In genomic region chr7:101386558-101387199, GRCh38 we compare ENCODE assay signal across 11 cellular contexts. TPM values are rescaled to one million over a fixed set of nuclear protein-coding genes. Genes with fewer than 3 reads are reported as not detected.
A peak's percentile ranks its signal among the peaks of the same experiment; 100 is the strongest.
DNase-seq lines count a peak whose midpoint lies in the region; TF ChIP-seq lines count a peak whose summit lies in the region.
"Had no signal": no experiment of that assay in that cellular context is flagged by ENCODE, and none has a peak within 500 bp of the region (broad histone marks: within the 10 kb centered on the region; RNA-seq: fewer than 3 reads in every experiment).

No MANE protein-coding gene starts in this region.

- H3K27me3 ChIP-seq in spleen (replicated peaks in 1 of 7), result peaks cover 0 to 20% (median 0%) of the 10 kb centered on the region in 7 donors

- CTCF ChIA-PET in activated naive CD4-positive, alpha-beta T cell treated with anti-CD3 and anti-CD28 coated beads for 36 hours (lab: Charles Lee), result interaction anchor here (0.9 to 1.3 kb wide), 4 partner anchors 22 to 25 kb away, joined by 3 to 4 read pairs (median 3); partner anchors contain the start of gene COL26A1

- TF ChIP-seq CTCF in spleen (IDR thresholded peaks at IDR 0.05 in 8 of 11, conservative IDR thresholded peaks at IDR 0.05 in 3 of 11), result no peak

- H3K27ac Mint-ChIP-seq in activated naive CD4-positive, alpha-beta T cell treated with anti-CD3 and anti-CD28 coated beads for 36 hours, result no peak overlapping the region

- H3K4me3 ChIP-seq in spleen, result no peak overlapping the region

- no peak overlapping the region for H3K27ac ChIP-seq in spleen

- H3K4me1 ChIP-seq in spleen, result peaks cover 0 to 30% (median 21%) of the 10 kb centered on the region in 6 donors

- no peaks in the 10 kb centered on the region for H3K36me3 ChIP-seq in spleen

- H3K9me3 Mint-ChIP-seq in activated naive CD4-positive, alpha-beta T cell treated with anti-CD3 and anti-CD28 coated beads for 36 hours, result no peaks in the 10 kb centered on the region
- H3K9me3 Mint-ChIP-seq: activated T-cell treated with anti-CD3 and anti-CD28 coated beads, Interleukin-2, amount 50 U/mL, for 4 hours had no signal

- peak; percentile 14 for DNase-seq in activated naive CD4-positive, alpha-beta T cell treated with anti-CD3 and anti-CD28 coated beads for 36 hours
- no peak for DNase-seq in activated naive CD4-positive, alpha-beta T cell (lab: John Stamatoyannopoulos, UW)
- DNase-seq in NCI-H524 (lab: John Stamatoyannopoulos, UW) (peak; percentile 94 to 97), glomerular visceral epithelial cell (ENCODE audit: extremely low spot score) (peak; percentile 3), spleen (peak; percentile 76), superior temporal gyrus (ENCODE audit: extremely low spot score) (no peak), Ammon's horn (ENCODE audit: low spot score) (no peak), islet precursor cell (no peak)
- DNase-seq: activated T-cell treated with anti-CD3 and anti-CD28 coated beads, Interleukin-2, amount 50 U/mL, for 4 hours; midbrain; SIG-M5 had no signal

- intact Hi-C loops in activated naive CD4-positive, alpha-beta T cell treated with anti-CD3 and anti-CD28 coated beads for 36 hours (cut with micrococcal nuclease), result no loop called here
- intact Hi-C loops in spleen (cut with DNase I; ENCODE audit: low total_unique reads), result no loop called here

- H3K9me3 ChIP-seq in spleen, result peaks cover 0 to 4% (median under 1%) of the 10 kb centered on the region in 8 donors

- peaks cover 20% of the 10 kb centered on the region for H3K4me1 Mint-ChIP-seq in activated naive CD4-positive, alpha-beta T cell treated with anti-CD3 and anti-CD28 coated beads for 36 hours (ENCODE audit: low read depth)

- H3K4me3 Mint-ChIP-seq in activated naive CD4-positive, alpha-beta T cell treated with anti-CD3 and anti-CD28 coated beads for 36 hours, result no peak overlapping the region
- H3K4me3 Mint-ChIP-seq: activated T-cell treated with anti-CD3 and anti-CD28 coated beads, Interleukin-2, amount 50 U/mL, for 4 hours had no signal

- no peaks in the 10 kb centered on the region for H3K36me3 Mint-ChIP-seq in activated naive CD4-positive, alpha-beta T cell treated with anti-CD3 and anti-CD28 coated beads for 36 hours (ENCODE audit: low read depth)

- 26 to 37% (median 30%) methylated on average over 13 to 19 of the region's 19 CpGs for WGBS in spleen, 5 donors

- no peaks in the 10 kb centered on the region for H3K27me3 Mint-ChIP-seq in activated naive CD4-positive, alpha-beta T cell treated with anti-CD3 and anti-CD28 coated beads for 36 hours (ENCODE audit: low read depth)

- TF ChIP-seq POLR2A in spleen (IDR thresholded peaks at IDR 0.05), result no peak

RNA-seq across cellular contexts. Expression of gene COL26A1, which starts 24.0 kb away (rescaled TPM):
- not detected for total RNA-seq in activated naive CD4-positive, alpha-beta T cell treated with anti-CD3 and anti-CD28 coated beads for 36 hours
- total RNA-seq in spleen, result under 1 TPM in 3 of 7 donors, not detected in 4; 0.15 to 0.23 (median 0.19) TPM
- under 1 TPM; 0.22 to 0.32 (median 0.29) TPM for polyA plus RNA-seq in spleen

Comparison
In these comparisons a context has a peak if more than half of its experiments do, and no peak if none do; other contexts are left out.
1. DNase-seq: peak in activated naive CD4-positive, alpha-beta T cell treated with anti-CD3 and anti-CD28 coated beads for 36 hours (single experiment), NCI-H524 (2 of 2), glomerular visceral epithelial cell (single experiment) and spleen (single experiment); none in activated naive CD4-positive, alpha-beta T cell (0 of 4), superior temporal gyrus (single experiment), Ammon's horn (single experiment) and islet precursor cell (single experiment).